Comparison of ENCODE assay signal across 15 cellular contexts in the genomic region with DNA sequence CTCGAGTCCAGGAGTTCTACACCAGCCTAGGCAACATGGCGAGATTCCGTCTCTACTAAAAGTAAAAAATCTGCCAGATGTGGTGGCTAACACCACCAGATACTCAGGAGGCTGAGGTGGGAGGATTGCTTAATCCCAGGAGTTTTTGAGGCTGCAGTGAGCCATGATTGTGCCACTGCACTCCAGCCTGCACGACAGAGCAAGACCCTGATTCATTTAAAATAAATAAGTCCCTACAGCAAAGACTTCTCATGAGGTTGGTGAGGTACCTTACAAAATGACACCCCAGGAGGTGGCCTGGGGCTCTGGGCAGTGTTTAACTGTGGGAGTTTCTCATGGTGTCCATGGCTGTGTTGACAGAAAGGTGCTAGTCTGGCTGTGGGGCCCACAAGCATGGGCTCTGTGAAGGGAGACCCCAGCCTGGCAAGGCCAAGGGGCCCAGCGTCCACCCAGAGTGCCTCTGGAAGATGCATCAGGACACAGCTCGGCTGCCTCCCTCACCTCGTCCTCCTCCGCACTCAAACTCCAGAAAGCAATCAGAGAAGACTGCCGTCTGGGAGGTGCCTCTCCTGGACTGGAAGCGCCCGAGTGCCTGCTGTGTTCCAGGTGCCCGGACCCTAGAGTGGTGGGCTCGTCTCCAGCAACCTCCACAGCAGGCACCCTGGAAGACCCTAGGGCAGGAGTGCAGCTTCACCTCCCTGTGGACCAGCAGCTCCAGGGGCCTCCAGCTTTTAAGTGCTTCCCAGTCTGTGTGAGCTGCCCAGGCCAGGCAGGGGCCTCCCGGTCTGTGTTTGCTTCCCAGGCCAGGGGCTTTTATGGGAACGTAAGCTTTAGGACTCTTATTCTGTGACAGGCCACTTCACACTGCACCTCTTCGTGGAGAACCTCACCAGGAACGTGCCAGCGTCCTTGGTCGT. TPM values are rescaled to one million over a fixed set of nuclear protein-coding genes. Genes with fewer than 3 reads are reported as not detected.
DNase-seq lines count a peak whose midpoint lies in the region; ATAC-seq and TF ChIP-seq lines count a peak whose summit lies in the region.
"Had no signal": no experiment of that assay in that cellular context is flagged by ENCODE, and none has a peak within 500 bp of the region (broad histone marks: within the 10 kb centered on the region; RNA-seq: fewer than 3 reads in every experiment).

No MANE protein-coding gene starts in this region.

- no peak for TF ChIP-seq EP300 in upper lobe of left lung (IDR thresholded peaks at IDR 0.05)

- no peak overlapping the region for H2BK12ac ChIP-seq in trophoblast cell (ENCODE audit: low read length)

- no peak overlapping the region for H3K27ac Mint-ChIP-seq in activated naive CD8-positive, alpha-beta T cell treated with anti-CD3 and anti-CD28 coated beads, Interleukin-2, amount 10 ng/mL, durations not matched to agents 7 days and 5 days
- no peak overlapping the region for H3K27ac Mint-ChIP-seq in activated naive CD8-positive, alpha-beta T cell treated with anti-CD3 and anti-CD28 coated beads for 36 hours
- peak overlapping the region; percentile 69 for H3K27ac Mint-ChIP-seq in mesothelial cell of epicardium
- H3K27ac Mint-ChIP-seq: H9 had no signal

- TF ChIP-seq POLR2A in upper lobe of left lung (IDR thresholded peaks at IDR 0.05), result no peak

- H3K9me3 ChIP-seq in RWPE2 (ENCODE audit: severe bottlenecking) (no peaks in the 10 kb centered on the region), upper lobe of left lung (no peaks in the 10 kb centered on the region), trophoblast cell (ENCODE audit: insufficient read depth, low read depth, low read length) (peaks cover 8% of the 10 kb centered on the region)
- H3K9me3 ChIP-seq: MG63, tibial nerve had no signal

- 72 to 79% methylated on average over 15 of the region's 19 CpGs for whole genome bisulfite sequencing in upper lobe of left lung, 2 donors
- WGBS in trophoblast cell (ENCODE audit: extremely low coverage, insufficient coverage, insufficient read length), result no CpG with 5 or more reads among the region's 19 CpGs

- POLR2A ChIA-PET in activated naive CD8-positive, alpha-beta T cell treated with anti-CD3 and anti-CD28 coated beads, Interleukin-2, amount 10 ng/mL, durations not matched to agents 7 days and 5 days (lab: Charles Lee), result interaction anchor here (4.7 kb wide), 1 partner anchor 57 kb away, joined by 19 read pairs; no protein-coding TSS in a partner anchor

- no peak overlapping the region for H2BK120ac ChIP-seq in trophoblast cell (ENCODE audit: insufficient read depth, low read length, poor library complexity)

- H3K27ac ChIP-seq in RWPE2 (ENCODE audit: poor library complexity, severe bottlenecking), result no peak overlapping the region
- no peak overlapping the region for H3K27ac ChIP-seq in upper lobe of left lung
- no peak overlapping the region for H3K27ac ChIP-seq in trophoblast cell (ENCODE audit: low read depth, low read length)
- H3K27ac ChIP-seq: tibial nerve had no signal

- no peak for ATAC-seq in activated naive CD8-positive, alpha-beta T cell treated with anti-CD3 and anti-CD28 coated beads, Interleukin-2, amount 10 ng/mL, durations not matched to agents 7 days and 5 days (ENCODE audit: low read depth)
- ATAC-seq in RWPE2 (ENCODE audit: low read depth), result no peak
- no peak for ATAC-seq in upper lobe of left lung (ENCODE audit: low FRiP score in 2 of 2)
- no peak for ATAC-seq in HG02642 (IDR thresholded peaks at IDR 0.05; ENCODE audit: poor library complexity, unreplicated experiment)
- ATAC-seq: activated CD4-positive, CD25-positive, alpha-beta regulatory T cell treated with anti-CD3 and anti-CD28 coated beads, Interleukin-2, amount 50 U/mL, for 24 hours had no signal

- no peak overlapping the region for H3K23ac ChIP-seq in trophoblast cell (ENCODE audit: low read length)

- no peak overlapping the region for H3K4me2 ChIP-seq in trophoblast cell (ENCODE audit: low read length)

- H3K36me3 Mint-ChIP-seq in activated naive CD8-positive, alpha-beta T cell treated with anti-CD3 and anti-CD28 coated beads, Interleukin-2, amount 10 ng/mL, durations not matched to agents 7 days and 5 days, result peaks cover 7% of the 10 kb centered on the region
- H3K36me3 Mint-ChIP-seq in activated naive CD8-positive, alpha-beta T cell treated with anti-CD3 and anti-CD28 coated beads for 36 hours, result no peaks in the 10 kb centered on the region
- H3K36me3 Mint-ChIP-seq in mesothelial cell of epicardium, result no peaks in the 10 kb centered on the region

- H3K18ac ChIP-seq in trophoblast cell (ENCODE audit: low read length), result no peak overlapping the region

- peaks cover 7% of the 10 kb centered on the region for H3K9me3 Mint-ChIP-seq in activated naive CD8-positive, alpha-beta T cell treated with anti-CD3 and anti-CD28 coated beads, Interleukin-2, amount 10 ng/mL, durations not matched to agents 7 days and 5 days
- H3K9me3 Mint-ChIP-seq in activated naive CD8-positive, alpha-beta T cell treated with anti-CD3 and anti-CD28 coated beads for 36 hours, result no peaks in the 10 kb centered on the region
- H3K9me3 Mint-ChIP-seq in mesothelial cell of epicardium, result peaks cover 9% of the 10 kb centered on the region

- H2AK5ac ChIP-seq in trophoblast cell (ENCODE audit: low read length), result no peak overlapping the region

- no peaks in the 10 kb centered on the region for H3K27me3 ChIP-seq in RWPE2 (ENCODE audit: insufficient read depth, poor library complexity, severe bottlenecking)
- H3K27me3 ChIP-seq in upper lobe of left lung, result no peaks in the 10 kb centered on the region
- H3K27me3 ChIP-seq in trophoblast cell (ENCODE audit: insufficient read depth, low read length), result no peaks in the 10 kb centered on the region
- H3K27me3 ChIP-seq: MG63, tibial nerve had no signal

- no peak overlapping the region for H4K91ac ChIP-seq in trophoblast cell (ENCODE audit: low read depth, low read length)

- H4K12ac ChIP-seq in trophoblast cell (ENCODE audit: low read depth, low read length), result no peak overlapping the region

- H4K8ac ChIP-seq in trophoblast cell (ENCODE audit: low read depth, low read length), result no peak overlapping the region

- H3K4ac ChIP-seq in trophoblast cell (ENCODE audit: low read depth, low read length), result no peak overlapping the region

- H3K4me3 Mint-ChIP-seq in activated naive CD8-positive, alpha-beta T cell treated with anti-CD3 and anti-CD28 coated beads, Interleukin-2, amount 10 ng/mL, durations not matched to agents 7 days and 5 days, result no peak overlapping the region
- no peak overlapping the region for H3K4me3 Mint-ChIP-seq in activated naive CD8-positive, alpha-beta T cell treated with anti-CD3 and anti-CD28 coated beads for 36 hours
- H3K4me3 Mint-ChIP-seq in mesothelial cell of epicardium, result no peak overlapping the region
- H3K4me3 Mint-ChIP-seq: H9 had no signal

- H3K4me1 ChIP-seq in RWPE2 (ENCODE audit: insufficient read depth, poor library complexity, severe bottlenecking) (no peaks in the 10 kb centered on the region), upper lobe of left lung (peaks cover 22 to 31% (median 27%) of the 10 kb centered on the region in 4 donors), trophoblast cell (ENCODE audit: control insufficient read depth in 1 of 2, insufficient read depth in 2 of 2, low read length in 2 of 2) (peaks cover 27% of the 10 kb centered on the region in 2 experiments)

- peaks cover 5% of the 10 kb centered on the region for H3K4me1 Mint-ChIP-seq in activated naive CD8-positive, alpha-beta T cell treated with anti-CD3 and anti-CD28 coated beads, Interleukin-2, amount 10 ng/mL, durations not matched to agents 7 days and 5 days
- H3K4me1 Mint-ChIP-seq in activated naive CD8-positive, alpha-beta T cell treated with anti-CD3 and anti-CD28 coated beads for 36 hours, result no peaks in the 10 kb centered on the region
- peaks cover 28% of the 10 kb centered on the region for H3K4me1 Mint-ChIP-seq in mesothelial cell of epicardium

- H3K79me2 ChIP-seq in trophoblast cell (ENCODE audit: control insufficient read depth, insufficient read depth, low read length, poor library complexity), result no peaks in the 10 kb centered on the region

- peak; percentile 30 for DNase-seq in activated naive CD8-positive, alpha-beta T cell treated with anti-CD3 and anti-CD28 coated beads, Interleukin-2, amount 10 ng/mL, durations not matched to agents 7 days and 5 days
- no peak for DNase-seq in activated naive CD8-positive, alpha-beta T cell treated with anti-CD3 and anti-CD28 coated beads for 36 hours
- peak; percentile 29 for DNase-seq in RWPE2 (ENCODE audit: low spot score)
- peak in 1 of 2 experiments; percentile 15 for DNase-seq in mesothelial cell of epicardium (ENCODE audit: low spot score in 2 of 2, unreplicated experiment in 2 of 2)
- DNase-seq in upper lobe of left lung, result peak; percentile 17 to 35
- DNase-seq in T-helper 9 cell, result no peak
- DNase-seq in trophoblast cell, result no peak
- DNase-seq: Calu3; H9; MG63; NCI-H526 treated with DMSO at 0.1 percent for 48 hours; stimulated activated CD4-positive, alpha-beta T cell treated with anti-CD3 and anti-CD28 coated beads, Interleukin-4, amount 100 ng/mL, for 24 hours had no signal

- no peak overlapping the region for H3K9ac ChIP-seq in trophoblast cell (ENCODE audit: low read length)

- no peak for TF ChIP-seq CTCF in RWPE2 (IDR thresholded peaks at IDR 0.05; ENCODE audit: poor library complexity, severe bottlenecking)
- TF ChIP-seq CTCF in mesothelial cell of epicardium (IDR thresholded peaks at IDR 0.05; ENCODE audit: unreplicated experiment), result no peak
- no peak for TF ChIP-seq CTCF in upper lobe of left lung (IDR thresholded peaks at IDR 0.05)

- H3K4me3 ChIP-seq in RWPE2 (ENCODE audit: severe bottlenecking) (no peak overlapping the region), upper lobe of left lung (no peak overlapping the region), trophoblast cell (ENCODE audit: low read depth, low read length) (no peak overlapping the region)
- H3K4me3 ChIP-seq: MG63, tibial nerve had no signal

- no peak overlapping the region for H2BK5ac ChIP-seq in trophoblast cell (ENCODE audit: low read depth, low read length, poor library complexity)

- H3K14ac ChIP-seq in trophoblast cell (ENCODE audit: low read length), result no peak overlapping the region

- H3K27me3 Mint-ChIP-seq in activated naive CD8-positive, alpha-beta T cell treated with anti-CD3 and anti-CD28 coated beads, Interleukin-2, amount 10 ng/mL, durations not matched to agents 7 days and 5 days, result peaks cover 2% of the 10 kb centered on the region
- H3K27me3 Mint-ChIP-seq in activated naive CD8-positive, alpha-beta T cell treated with anti-CD3 and anti-CD28 coated beads for 36 hours, result no peaks in the 10 kb centered on the region
- H3K27me3 Mint-ChIP-seq in mesothelial cell of epicardium (ENCODE audit: low read depth), result no peaks in the 10 kb centered on the region

- no peak overlapping the region for H2AFZ ChIP-seq in trophoblast cell (ENCODE audit: insufficient read depth, low read length, poor library complexity)

- H3K79me1 ChIP-seq in trophoblast cell (ENCODE audit: low read length), result peaks cover 10% of the 10 kb centered on the region

- H3K36me3 ChIP-seq in RWPE2 (ENCODE audit: low read depth) (no peaks in the 10 kb centered on the region), upper lobe of left lung (no peaks in the 10 kb centered on the region), trophoblast cell (ENCODE audit: control insufficient read depth in 1 of 2, insufficient read depth in 2 of 2, low read length in 2 of 2) (no peaks in the 10 kb centered on the region)
- H3K36me3 ChIP-seq: MG63, tibial nerve had no signal

RNA-seq across cellular contexts. Expression of a gene that starts 6.3 kb away (rescaled TPM):
- 10 to 100 TPM; 16.6 to 17.1 TPM for total RNA-seq in activated naive CD8-positive, alpha-beta T cell treated with anti-CD3 and anti-CD28 coated beads, Interleukin-2, amount 10 ng/mL, durations not matched to agents 7 days and 5 days
- 1 to 10 TPM; 2.9 to 3.1 TPM for total RNA-seq in activated naive CD8-positive, alpha-beta T cell treated with anti-CD3 and anti-CD28 coated beads for 36 hours
- total RNA-seq in mesothelial cell of epicardium (23.9 to 24.7 TPM (median 24.2 TPM) in 3 replicates), upper lobe of left lung (10 to 100 TPM; 20.2 to 54.4 (median 32.9) TPM)
- polyA plus RNA-seq in trophoblast cell (2013), result 57.0 and 60.9 TPM in 2 replicates

RNA-seq across cellular contexts. Expression of a gene that starts 58.7 kb away (rescaled TPM):
- total RNA-seq in activated naive CD8-positive, alpha-beta T cell treated with anti-CD3 and anti-CD28 coated beads, Interleukin-2, amount 10 ng/mL, durations not matched to agents 7 days and 5 days, result 1 to 10 TPM; 4.7 to 6.3 TPM
- total RNA-seq in activated naive CD8-positive, alpha-beta T cell treated with anti-CD3 and anti-CD28 coated beads for 36 hours, result 1 to 10 TPM; 3.5 to 3.8 TPM
- total RNA-seq in mesothelial cell of epicardium, result 15.2 to 17.0 TPM (median 16.1 TPM) in 3 replicates
- 100 to 1,000 TPM in 1 of 6 donors, 10 to 100 TPM in 3, 1 to 10 TPM in 2; 7.4 to 110 (median 15.1) TPM for total RNA-seq in upper lobe of left lung
- 4.4 and 4.9 TPM in 2 replicates for polyA plus RNA-seq in trophoblast cell (2013)

Comparison
In these comparisons a context has a peak if more than half of its experiments do, and no peak if none do; other contexts are left out.
1. DNase-seq: peak in activated naive CD8-positive, alpha-beta T cell treated with anti-CD3 and anti-CD28 coated beads, Interleukin-2, amount 10 ng/mL, durations not matched to agents 7 days and 5 days (single experiment), RWPE2 (single experiment) and upper lobe of left lung (2 of 2); none in activated naive CD8-positive, alpha-beta T cell treated with anti-CD3 and anti-CD28 coated beads for 36 hours (single experiment), T-helper 9 cell (single experiment) and trophoblast cell (0 of 2).